ENCODE assay signal across 8 cellular contexts in the genomic region with DNA sequence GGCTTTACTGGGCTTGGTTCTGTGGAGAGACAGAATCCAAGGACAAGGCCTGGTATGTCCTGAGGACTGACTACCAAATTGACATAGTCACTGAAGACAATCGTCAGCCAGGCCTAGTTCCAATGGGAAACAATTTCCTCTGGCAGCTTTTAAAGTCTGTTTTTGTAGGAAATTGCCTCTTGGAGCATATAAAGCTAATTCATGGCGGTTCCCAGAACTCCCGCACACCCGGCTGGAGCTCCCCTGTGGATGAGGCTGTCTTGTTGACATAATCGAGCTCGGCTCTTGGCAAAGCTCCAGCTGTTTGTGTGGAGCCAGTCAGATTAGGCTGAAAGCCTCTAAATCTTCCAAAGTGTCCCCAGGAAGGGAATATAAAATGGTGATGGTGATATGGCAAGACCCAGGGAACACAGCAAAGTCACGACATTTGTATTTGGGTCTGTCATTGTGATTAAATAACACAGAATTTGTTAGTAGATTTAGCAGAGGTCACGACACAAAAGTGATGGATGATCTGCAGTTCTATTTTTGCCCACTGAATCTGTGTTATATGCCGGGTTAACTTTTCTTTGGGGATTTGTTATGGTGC.
DNase-seq lines count a peak whose midpoint lies in the region; ATAC-seq, FAIRE-seq and TF ChIP-seq lines count a peak whose summit lies in the region.

No MANE protein-coding gene starts in this region.

- peaks cover 3% of the 10 kb centered on the region for H3K4me1 ChIP-seq in HAP-1
- H3K4me1 ChIP-seq in pancreas, result no peaks in the 10 kb centered on the region

- DNase-seq in HAP-1 (ENCODE audit: low spot score in 2 of 2) (peak; percentile 18 to 76), SHP77 treated with DMSO at 0.1 percent for 48 hours (lab: John Stamatoyannopoulos, UW) (peak; percentile 92), globus pallidus (ENCODE audit: low spot score) (peak; percentile 90), pancreas (peak; percentile 19 to 74 (median 55)), RPMI8226 (no peak), activated T-cell treated with anti-CD3 and anti-CD28 coated beads for 4 hours (no peak)
- DNase-seq in activated naive CD8-positive, alpha-beta T cell treated with anti-CD3 and anti-CD28 coated beads, Interleukin-2, amount 50 U/mL, for 24 hours, result no peak
- no peak for DNase-seq in stimulated activated CD4-positive, alpha-beta T cell treated with anti-CD3 and anti-CD28 coated beads, Interleukin-12 subunit alpha, Interleukin-12 subunit beta, amount 100 ng/mL, for 4 hours

- in situ Hi-C loops in HAP-1 (cut with MboI; ENCODE audit: low sequenced_read_pairs), result no loop called here

- H3K36me3 ChIP-seq in HAP-1 (replicated peaks), result no peaks in the 10 kb centered on the region
- H3K36me3 ChIP-seq in pancreas, result no peaks in the 10 kb centered on the region

- WGBS in pancreas, 2 donors, result 15 to 18% methylated on average over 9 of the region's 9 CpGs

- no peak for TF ChIP-seq CTCF in pancreas (IDR thresholded peaks at IDR 0.05)

- H3K27ac Mint-ChIP-seq in activated naive CD8-positive, alpha-beta T cell treated with anti-CD3 and anti-CD28 coated beads, Interleukin-2, amount 50 U/mL, for 24 hours, result no peak overlapping the region

- intact Hi-C loops in pancreas (cut with DNase I), result no loop called here

- peak in 3 of 4 donors; percentile 43 to 60 (median 53) for ATAC-seq in pancreas
- ATAC-seq in activated naive CD8-positive, alpha-beta T cell treated with anti-CD3 and anti-CD28 coated beads, Interleukin-2, amount 50 U/mL, for 24 hours, result no peak

- H3K36me3 Mint-ChIP-seq in activated naive CD8-positive, alpha-beta T cell treated with anti-CD3 and anti-CD28 coated beads, Interleukin-2, amount 50 U/mL, for 24 hours (ENCODE audit: low read depth), result no peaks in the 10 kb centered on the region

- no peaks in the 10 kb centered on the region for H3K9me3 ChIP-seq in HAP-1
- no peaks in the 10 kb centered on the region for H3K9me3 ChIP-seq in pancreas

- no peak for FAIRE-seq in pancreas (lab: Jason Lieb, UNC)

- H3K4me1 Mint-ChIP-seq in activated naive CD8-positive, alpha-beta T cell treated with anti-CD3 and anti-CD28 coated beads, Interleukin-2, amount 50 U/mL, for 24 hours, result no peaks in the 10 kb centered on the region

- H3K27me3 Mint-ChIP-seq in activated naive CD8-positive, alpha-beta T cell treated with anti-CD3 and anti-CD28 coated beads, Interleukin-2, amount 50 U/mL, for 24 hours, result no peaks in the 10 kb centered on the region

- H3K27me3 ChIP-seq in HAP-1 (ENCODE audit: low read depth) (no peaks in the 10 kb centered on the region), pancreas (no peaks in the 10 kb centered on the region)

- H3K27ac ChIP-seq in pancreas, result no peak overlapping the region

- H3K4me3 ChIP-seq in HAP-1 (no peak overlapping the region), pancreas (no peak overlapping the region)

- no peak overlapping the region for H3K4me3 Mint-ChIP-seq in activated naive CD8-positive, alpha-beta T cell treated with anti-CD3 and anti-CD28 coated beads, Interleukin-2, amount 50 U/mL, for 24 hours

- no peaks in the 10 kb centered on the region for H3K9me3 Mint-ChIP-seq in activated naive CD8-positive, alpha-beta T cell treated with anti-CD3 and anti-CD28 coated beads, Interleukin-2, amount 50 U/mL, for 24 hours

Comparison
In these comparisons a context has a peak if more than half of its experiments do, and no peak if none do; other contexts are left out.
1. DNase-seq: peak in HAP-1 (2 of 2), SHP77 treated with DMSO at 0.1 percent for 48 hours (single experiment), globus pallidus (single experiment) and pancreas (6 of 6); none in activated naive CD8-positive, alpha-beta T cell treated with anti-CD3 and anti-CD28 coated beads, Interleukin-2, amount 50 U/mL, for 24 hours (single experiment), RPMI8226 (single experiment), stimulated activated CD4-positive, alpha-beta T cell treated with anti-CD3 and anti-CD28 coated beads, Interleukin-12 subunit alpha, Interleukin-12 subunit beta, amount 100 ng/mL, for 4 hours (single experiment) and activated T-cell treated with anti-CD3 and anti-CD28 coated beads for 4 hours (single experiment).